ENCODE assay signal across 8 cellular contexts in genomic region chr11:82901165-82901938, GRCh38. TPM values are rescaled to one million over a fixed set of nuclear protein-coding genes. Genes with fewer than 3 reads are reported as not detected.
DNase-seq lines count a peak whose midpoint lies in the region; ATAC-seq, FAIRE-seq and TF ChIP-seq lines count a peak whose summit lies in the region.

A gene with protein sequence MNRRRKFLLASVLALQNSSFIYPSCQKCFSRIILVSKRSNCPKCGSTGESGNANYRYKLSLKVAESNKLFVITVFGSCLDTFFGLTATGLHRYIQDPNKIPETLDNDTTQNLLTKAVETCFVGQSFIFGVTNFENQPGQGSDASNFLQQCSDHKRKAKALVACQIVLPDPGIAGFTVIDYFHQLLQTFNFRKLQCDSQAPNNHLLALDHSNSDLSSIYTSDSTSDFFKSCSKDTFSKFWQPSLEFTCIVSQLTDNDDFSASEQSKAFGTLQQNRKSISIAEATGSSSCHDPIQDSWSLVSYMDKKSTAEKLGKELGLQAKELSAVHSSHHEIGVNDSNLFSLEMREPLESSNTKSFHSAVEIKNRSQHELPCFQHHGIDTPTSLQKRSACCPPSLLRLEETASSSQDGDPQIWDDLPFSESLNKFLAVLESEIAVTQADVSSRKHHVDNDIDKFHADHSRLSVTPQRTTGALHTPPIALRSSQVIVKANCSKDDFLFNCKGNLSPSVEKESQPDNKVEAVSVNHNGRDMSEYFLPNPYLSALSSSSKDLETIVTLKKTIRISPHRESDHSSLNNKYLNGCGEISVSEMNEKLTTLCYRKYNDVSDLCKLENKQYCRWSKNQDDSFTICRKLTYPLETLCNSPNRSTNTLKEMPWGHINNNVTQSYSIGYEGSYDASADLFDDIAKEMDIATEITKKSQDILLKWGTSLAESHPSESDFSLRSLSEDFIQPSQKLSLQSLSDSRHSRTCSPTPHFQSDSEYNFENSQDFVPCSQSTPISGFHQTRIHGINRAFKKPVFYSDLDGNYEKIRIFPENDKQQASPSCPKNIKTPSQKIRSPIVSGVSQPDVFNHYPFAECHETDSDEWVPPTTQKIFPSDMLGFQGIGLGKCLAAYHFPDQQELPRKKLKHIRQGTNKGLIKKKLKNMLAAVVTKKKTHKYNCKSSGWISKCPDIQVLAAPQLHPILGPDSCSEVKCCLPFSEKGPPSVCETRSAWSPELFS (plus strand): TSS chr11:82901736. CDS start chr11:82914739, 13,003 bp downstream.

- CTCF ChIA-PET in Calu3 (lab: Charles Lee) = interaction anchor here (0.6 to 2.3 kb wide), 7 partner anchors 18 to 914 kb away, joined by 3 to 12 read pairs (median 6); partner anchors contain the start of gene RAB30
- CTCF ChIA-PET in OCI-LY7 (lab: Charles Lee; ENCODE audit: unreplicated experiment) = interaction anchor here (0.6 to 1.4 kb wide), 7 partner anchors 9 to 391 kb away, joined by 3 to 5 read pairs (median 4); no protein-coding TSS in a partner anchor
- CTCF ChIA-PET in endothelial cell of umbilical vein (lab: Charles Lee) = interaction anchor here (0.7 to 9.1 kb wide), 20 partner anchors 11 to 381 kb away, joined by 3 to 191 read pairs (median 5); partner anchors contain the start of genes ANKRD42 and PCF11

- no peaks in the 10 kb centered on the region for H3K9me2 ChIP-seq in OCI-LY7 (ENCODE audit: insufficient read depth, low read length)

- peaks cover 18% of the 10 kb centered on the region; the same call in 1 of the 2 replicates for H4K20me1 ChIP-seq in OCI-LY7 (ENCODE audit: insufficient read depth, low read length)
- no peaks in the 10 kb centered on the region for H4K20me1 ChIP-seq in endothelial cell of umbilical vein (replicated peaks; ENCODE audit: control insufficient read depth, extremely low read depth, insufficient read depth, low read length)

- H3K9me1 ChIP-seq in endothelial cell of umbilical vein (replicated peaks; ENCODE audit: control insufficient read depth, extremely low read depth, insufficient read depth, low read length) = no peaks in the 10 kb centered on the region

- H3K4me3 ChIP-seq in OCI-LY7 (ENCODE audit: low read depth, low read length, poor library complexity, severe bottlenecking) = peak within 1 kb of the TSS; percentile 79
- peak within 1 kb of the TSS; percentile 50 to 75 (median 66) for H3K4me3 ChIP-seq in endothelial cell of umbilical vein (replicated peaks in 1 of 3; ENCODE audit: insufficient read depth in 1 of 3, low read depth in 1 of 3, low read length in 3 of 3)

- peak; percentile 67 for ATAC-seq in GM21515 (IDR thresholded peaks at IDR 0.05; ENCODE audit: unreplicated experiment)

- H3K27me3 ChIP-seq in endothelial cell of umbilical vein (ENCODE audit: control insufficient read depth in 2 of 2, insufficient read depth in 2 of 2, low read length in 2 of 2) = no peaks in the 10 kb centered on the region

- H3K9ac ChIP-seq in endothelial cell of umbilical vein (replicated peaks; ENCODE audit: extremely low read depth, insufficient read depth, low read length) = peak within 1 kb of the TSS; percentile 56

- H3K27me3 Mint-ChIP-seq in Calu3 (ENCODE audit: unreplicated experiment) = no peaks in the 10 kb centered on the region

- BruUV-seq in Calu3 (replicated peaks; lab: Mats Ljungman, UMichigan) (no TSS peak), OCI-LY7 (replicated peaks; lab: Mats Ljungman, UMichigan) (no TSS peak), endothelial cell of umbilical vein (replicated peaks; lab: Mats Ljungman, UMichigan) (no TSS peak)

- H3K27ac ChIP-seq in OCI-LY7 (ENCODE audit: low read depth, low read length, poor library complexity, severe bottlenecking) = peak within 1 kb of the TSS; percentile 67
- H3K27ac ChIP-seq in endothelial cell of umbilical vein (ENCODE audit: insufficient read depth, low read depth, low read length) = peak within 1 kb of the TSS; percentile 52

- H3K9me3 Mint-ChIP-seq in Calu3 (ENCODE audit: low read depth, unreplicated experiment) = no peaks in the 10 kb centered on the region

- peak within 1 kb of the TSS; percentile 73 for H3K27ac Mint-ChIP-seq in Calu3 (ENCODE audit: unreplicated experiment)

- FAIRE-seq in endothelial cell of umbilical vein (lab: Jason Lieb, UNC) = peak; percentile 96

- TF ChIP-seq POLR2A in endothelial cell of umbilical vein (IDR thresholded peaks at IDR 0.05; ENCODE audit: low read depth, low read length) = peak; percentile 34

- H3K79me2 ChIP-seq in OCI-LY7 (ENCODE audit: insufficient read depth, low read depth, low read length) (peaks cover 51% of the 10 kb centered on the region), endothelial cell of umbilical vein (ENCODE audit: control insufficient read depth, insufficient read depth, low read length) (peaks cover 37% of the 10 kb centered on the region)

- H3K4me3 Mint-ChIP-seq in Calu3 (ENCODE audit: low read depth, unreplicated experiment) = peak within 1 kb of the TSS; percentile 82

- no peaks in the 10 kb centered on the region; the same call in none of the 2 replicates for H3K36me3 ChIP-seq in OCI-LY7 (ENCODE audit: insufficient read depth, low read length)
- no peaks in the 10 kb centered on the region for H3K36me3 ChIP-seq in endothelial cell of umbilical vein (ENCODE audit: control insufficient read depth in 2 of 2, extremely low read depth in 1 of 2, insufficient read depth in 2 of 2, low read length in 2 of 2)

- H3K36me3 Mint-ChIP-seq in Calu3 (ENCODE audit: insufficient read depth, unreplicated experiment) = peaks cover 32% of the 10 kb centered on the region

- H2AFZ ChIP-seq in OCI-LY7 (ENCODE audit: low read length) = peak within 1 kb of the TSS; percentile 80
- peak within 1 kb of the TSS; percentile 85 for H2AFZ ChIP-seq in endothelial cell of umbilical vein (ENCODE audit: low read depth, low read length)

- TF ChIP-seq CTCF in Calu3 (IDR thresholded peaks at IDR 0.05; ENCODE audit: unreplicated experiment) (no peak), OCI-LY7 (conservative IDR thresholded peaks at IDR 0.05; ENCODE audit: low read length) (no peak), endothelial cell of umbilical vein (IDR thresholded peaks at IDR 0.05; ENCODE audit: extremely low read depth in 1 of 2, insufficient read depth in 1 of 2, low read depth in 1 of 2, low read length in 2 of 2) (no peak)

- dilution Hi-C loops in endothelial cell of umbilical vein (cut with MboI; ENCODE audit: extremely low pct_ligation_motif_present, low sequenced_read_pairs) = no loop called here

- H3K4me2 ChIP-seq in OCI-LY7 (ENCODE audit: low read length) = peak within 1 kb of the TSS; percentile 83
- peak within 1 kb of the TSS; percentile 87 for H3K4me2 ChIP-seq in endothelial cell of umbilical vein (ENCODE audit: insufficient read depth, low read length)

- H3K4me1 Mint-ChIP-seq in Calu3 (ENCODE audit: low read depth, unreplicated experiment) = peaks cover 23% of the 10 kb centered on the region

- H3K4me1 ChIP-seq in OCI-LY7 (ENCODE audit: insufficient read depth, low read length, poor library complexity, severe bottlenecking) (peaks cover 57% of the 10 kb centered on the region), endothelial cell of umbilical vein (ENCODE audit: control insufficient read depth, extremely low read depth, insufficient read depth, low read length) (peaks cover 32% of the 10 kb centered on the region)

- peak; percentile 86 for DNase-seq in Calu3
- peak; percentile 75 for DNase-seq in HuH-7 (ENCODE audit: low spot score)
- DNase-seq in OCI-LY7 (ENCODE audit: low spot score) = peak; percentile 100
- peak; percentile 89 for DNase-seq in activated T-cell treated with anti-CD3 and anti-CD28 coated beads for 1 hour (ENCODE audit: low read depth)
- DNase-seq in endothelial cell of umbilical vein (ENCODE audit: low read depth, low spot score) = peak; percentile 96
- peak; percentile 98 for DNase-seq in midbrain (lab: John Stamatoyannopoulos, UW)
- peak; percentile 83 to 87 for DNase-seq in stimulated activated CD8-positive, alpha-beta memory T cell treated with anti-CD3 and anti-CD28 coated beads, Interleukin-2, amount 100 ng/mL, for 1 hour (ENCODE audit: low read depth in 2 of 2)

- intact Hi-C loops in Calu3 (cut with micrococcal nuclease; ENCODE audit: unreplicated experiment) (loop anchor here (10.0 kb wide), 1 partner anchor 253 kb away; the partner anchor contains the start of gene PCF11), OCI-LY7 (cut with micrococcal nuclease; ENCODE audit: unreplicated experiment) (loop anchor here (2.0 to 10.0 kb wide), 3 partner anchors 255 to 383 kb away; partner anchors contain the start of genes ANKRD42 and PCF11), endothelial cell of umbilical vein (cut with micrococcal nuclease) (loop anchor here (1.0 to 10.0 kb wide), 6 partner anchors 17 to 383 kb away; partner anchors contain the start of genes ANKRD42, CCDC90B and RAB30)

- H3K9me3 ChIP-seq in OCI-LY7 (ENCODE audit: low read length) = no peaks in the 10 kb centered on the region
- no peaks in the 10 kb centered on the region for H3K9me3 ChIP-seq in endothelial cell of umbilical vein (replicated peaks; ENCODE audit: control insufficient read depth, insufficient read depth, low read length)

- POLR2A ChIA-PET in OCI-LY7 (lab: Charles Lee) = interaction anchor here (0.6 to 4.6 kb wide), 43 partner anchors 9 to 876 kb away, joined by 3 to 36 read pairs (median 3); partner anchors contain the start of genes PCF11 and RAB30
- POLR2A ChIA-PET in endothelial cell of umbilical vein (lab: Charles Lee) = interaction anchor here (0.6 to 2.1 kb wide), 6 partner anchors 12 to 255 kb away, joined by 3 to 8 read pairs (median 5); partner anchors contain the start of gene PCF11

TF ChIP-seq in endothelial cell of umbilical vein, 7 proteins besides CTCF, POLR2A, EP300 and RAD21 (continues in another document):
- TF ChIP-seq JUN (IDR thresholded peaks at IDR 0.05; ENCODE audit: borderline replicate concordance, insufficient read depth, insufficient read length, low read depth) (no peak), MAX (IDR thresholded peaks at IDR 0.05; ENCODE audit: insufficient read depth, insufficient read length) (peak; percentile 88), GATA2 (IDR thresholded peaks at IDR 0.05; ENCODE audit: insufficient read depth, insufficient read length, low read depth, low read length) (no peak), POLR2AphosphoS5 (IDR thresholded peaks at IDR 0.05; ENCODE audit: insufficient read depth, low read depth, low read length) (peak; percentile 49)

RNA-seq across cellular contexts. Expression of the gene that starts here (rescaled TPM):
- total RNA-seq in Calu3 (2022) = 10.9 and 14.1 TPM in 2 replicates
- 14.6 and 16.7 TPM in 2 replicates for total RNA-seq in OCI-LY7 (2014; rRNA removed; shearing (Covaris generic))
- 23.1 and 30.9 TPM in 2 replicates for total RNA-seq in OCI-LY7 (2022)
- total RNA-seq in endothelial cell of umbilical vein = 8.5 and 9.2 TPM in 2 replicates
- polyA plus RNA-seq in endothelial cell of umbilical vein = 3.5 and 4.5 TPM in 2 replicates
- polyA plus RNA-seq in endothelial cell of umbilical vein (2011; cell fraction: cytosol; rRNA removed) = 6.4 and 6.8 TPM in 2 replicates
- polyA plus RNA-seq in endothelial cell of umbilical vein (2011; cell fraction: nucleus; rRNA removed) = 4.7 and 5.0 TPM in 2 replicates
- 7.7 and 11.7 TPM in 2 replicates for polyA plus RNA-seq in endothelial cell of umbilical vein (2012)
- 7.2 and 8.6 TPM in 2 replicates for polyA minus RNA-seq in endothelial cell of umbilical vein
- 15.7 TPM for polyA minus RNA-seq in endothelial cell of umbilical vein (2011; cell fraction: cytosol; rRNA and poly(A)+ RNA removed)
- 2.5 and 4.1 TPM in 2 replicates for polyA minus RNA-seq in endothelial cell of umbilical vein (2011; cell fraction: nucleus; rRNA and poly(A)+ RNA removed)

Comparison
In these comparisons a context has a peak if more than half of its experiments do, and no peak if none do; other contexts are left out.
1. Peak in every context shown above with its lines: DNase-seq, ATAC-seq, H3K4me3 ChIP-seq and H3K27ac ChIP-seq.